ENCODE assay signal across 1 cellular context in the genomic region with DNA sequence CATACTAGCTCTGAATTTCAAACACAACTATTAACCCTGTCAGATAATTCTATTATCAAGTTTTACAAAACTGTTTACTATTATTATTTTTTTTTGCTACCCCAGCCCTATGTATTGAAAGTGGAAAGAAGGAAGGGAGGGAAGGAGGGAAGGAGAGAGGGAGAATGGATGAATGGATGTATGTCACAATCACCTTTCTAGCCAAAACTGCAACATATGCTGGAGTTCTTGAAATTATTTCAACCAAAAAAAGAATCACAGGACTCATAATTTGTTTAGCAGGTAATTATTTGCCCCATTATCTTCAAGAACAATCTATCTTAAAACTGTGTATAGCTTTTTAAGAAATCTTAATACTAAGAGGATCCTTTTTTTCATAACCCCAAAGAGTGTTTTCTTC.
TF ChIP-seq lines count a peak whose summit lies in the region.

No MANE protein-coding gene starts in this region.

TF ChIP-seq in HCT116, 20 proteins besides CTCF, POLR2A, EP300 and RAD21 (continued from another document):
- TF ChIP-seq, protein P1, sequence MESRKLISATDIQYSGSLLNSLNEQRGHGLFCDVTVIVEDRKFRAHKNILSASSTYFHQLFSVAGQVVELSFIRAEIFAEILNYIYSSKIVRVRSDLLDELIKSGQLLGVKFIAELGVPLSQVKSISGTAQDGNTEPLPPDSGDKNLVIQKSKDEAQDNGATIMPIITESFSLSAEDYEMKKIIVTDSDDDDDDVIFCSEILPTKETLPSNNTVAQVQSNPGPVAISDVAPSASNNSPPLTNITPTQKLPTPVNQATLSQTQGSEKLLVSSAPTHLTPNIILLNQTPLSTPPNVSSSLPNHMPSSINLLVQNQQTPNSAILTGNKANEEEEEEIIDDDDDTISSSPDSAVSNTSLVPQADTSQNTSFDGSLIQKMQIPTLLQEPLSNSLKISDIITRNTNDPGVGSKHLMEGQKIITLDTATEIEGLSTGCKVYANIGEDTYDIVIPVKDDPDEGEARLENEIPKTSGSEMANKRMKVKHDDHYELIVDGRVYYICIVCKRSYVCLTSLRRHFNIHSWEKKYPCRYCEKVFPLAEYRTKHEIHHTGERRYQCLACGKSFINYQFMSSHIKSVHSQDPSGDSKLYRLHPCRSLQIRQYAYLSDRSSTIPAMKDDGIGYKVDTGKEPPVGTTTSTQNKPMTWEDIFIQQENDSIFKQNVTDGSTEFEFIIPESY (IDR thresholded peaks at IDR 0.05; ENCODE audit: extremely low read depth, insufficient replicate concordance, low read length), result no peak
- TF ChIP-seq CBX3 (IDR thresholded peaks at IDR 0.05; ENCODE audit: low read depth), result no peak
TF ChIP-seq in HCT116: peak in this region for 0.
